Comparison of ENCODE assay signal across 12 cellular contexts in the genomic region with DNA sequence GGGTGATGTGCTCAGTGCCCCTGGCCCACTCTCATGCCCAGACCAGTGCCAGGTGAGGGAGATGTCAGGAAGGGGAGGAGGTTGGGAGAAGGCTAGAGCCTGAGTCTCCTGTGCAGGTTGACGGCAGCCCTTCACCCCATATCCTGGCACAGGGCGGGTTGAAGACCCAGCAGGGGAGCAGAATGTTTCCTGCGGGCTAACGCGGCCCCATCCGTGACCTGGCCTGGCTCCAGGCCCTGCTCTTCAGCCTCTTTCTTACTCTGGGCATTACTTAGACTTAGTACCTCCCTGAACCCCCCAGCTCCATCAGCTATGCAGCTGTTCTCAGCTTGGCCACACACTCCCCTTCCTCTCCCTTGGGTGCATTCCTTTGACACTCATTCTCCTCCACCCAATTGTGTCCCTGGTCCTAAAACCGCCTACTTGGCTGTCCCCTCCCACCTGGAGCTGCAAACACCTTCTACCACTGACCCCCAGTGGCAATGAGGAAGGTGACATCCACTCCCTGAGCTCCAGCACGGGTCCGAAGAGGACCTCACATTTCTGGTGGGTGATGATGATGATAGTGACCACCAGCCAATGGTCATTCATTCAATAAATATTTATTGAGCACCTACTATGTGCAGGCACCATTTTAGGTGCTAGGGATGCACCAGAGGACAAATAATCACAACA.
DNase-seq lines count a peak whose midpoint lies in the region; ATAC-seq and TF ChIP-seq lines count a peak whose summit lies in the region.
"Had no signal": no experiment of that assay in that cellular context is flagged by ENCODE, and none has a peak within 500 bp of the region (broad histone marks: within the 10 kb centered on the region; RNA-seq: fewer than 3 reads in every experiment).

No MANE protein-coding gene starts in this region.

- no peaks in the 10 kb centered on the region for H3K9me3 Mint-ChIP-seq in activated naive CD4-positive, alpha-beta T cell treated with anti-CD3 and anti-CD28 coated beads, Interleukin-2, amount 50 U/mL, for 72 hours
- H3K9me3 Mint-ChIP-seq: activated CD4-positive, alpha-beta T cell treated with anti-CD3 and anti-CD28 coated beads, Interleukin-2, amount 10 ng/mL, durations not matched to agents 7 days and 5 days; central memory CD8-positive, alpha-beta T cell had no signal

- H3K9me3 ChIP-seq in DOHH2 (ENCODE audit: control insufficient read depth, insufficient read depth, low read length), result no peaks in the 10 kb centered on the region
- H3K9me3 ChIP-seq in lower lobe of right lung, result no peaks in the 10 kb centered on the region

- no peak overlapping the region for H3K27ac Mint-ChIP-seq in activated naive CD4-positive, alpha-beta T cell treated with anti-CD3 and anti-CD28 coated beads, Interleukin-2, amount 50 U/mL, for 72 hours
- H3K27ac Mint-ChIP-seq: activated CD4-positive, alpha-beta T cell treated with anti-CD3 and anti-CD28 coated beads, Interleukin-2, amount 10 ng/mL, durations not matched to agents 7 days and 5 days had no signal

- H3F3A ChIP-seq in DOHH2 (ENCODE audit: control insufficient read depth, insufficient read depth), result no peaks in the 10 kb centered on the region

- H3K4me1 ChIP-seq in DOHH2 (ENCODE audit: control insufficient read depth, low read length) (no peaks in the 10 kb centered on the region), lower lobe of right lung (no peaks in the 10 kb centered on the region)

- H3K9me2 ChIP-seq in DOHH2 (replicated peaks; ENCODE audit: control insufficient read depth, low read length), result no peaks in the 10 kb centered on the region

- H3K4me3 ChIP-seq in DOHH2 (ENCODE audit: low read length), result no peak overlapping the region
- no peak overlapping the region for H3K4me3 ChIP-seq in lower lobe of right lung
- H3K4me3 ChIP-seq: skin epidermis had no signal

- no peaks in the 10 kb centered on the region for H3K79me2 ChIP-seq in DOHH2 (ENCODE audit: control insufficient read depth, low read length)

- no peak overlapping the region for H3K4me2 ChIP-seq in DOHH2 (ENCODE audit: low read length)

- ATAC-seq in lower lobe of right lung, result peak; percentile 29 to 32
- no peak for ATAC-seq in HG02759 (IDR thresholded peaks at IDR 0.05; ENCODE audit: unreplicated experiment)
- ATAC-seq in activated naive CD4-positive, alpha-beta T cell treated with anti-CD3 and anti-CD28 coated beads, Interleukin-2, amount 50 U/mL, for 72 hours, result no peak

- intact Hi-C loops in lower lobe of right lung (cut with DNase I), result no loop called here

- H3K36me3 ChIP-seq in DOHH2 (ENCODE audit: control insufficient read depth, low read length) (no peaks in the 10 kb centered on the region), lower lobe of right lung (no peaks in the 10 kb centered on the region)

- H4K20me1 ChIP-seq in DOHH2 (ENCODE audit: control insufficient read depth, insufficient read depth, low read depth, low read length), result no peaks in the 10 kb centered on the region; the same call in 1 of the 2 replicates

- H3K36me3 Mint-ChIP-seq in activated naive CD4-positive, alpha-beta T cell treated with anti-CD3 and anti-CD28 coated beads, Interleukin-2, amount 50 U/mL, for 72 hours, result no peaks in the 10 kb centered on the region

- peak; percentile 56 for DNase-seq in LHCN-M2 (ENCODE audit: low read depth)
- DNase-seq in SHP77 treated with DMSO at 0.1 percent for 48 hours (lab: John Stamatoyannopoulos, UW), result peak; percentile 62
- DNase-seq in lower lobe of right lung, result no peak
- DNase-seq in middle frontal gyrus (ENCODE audit: extremely low spot score, low spot score), result no peak
- no peak for DNase-seq in GOT3 (lab: John Stamatoyannopoulos, UW)
- no peak for DNase-seq in activated naive CD4-positive, alpha-beta T cell treated with anti-CD3 and anti-CD28 coated beads, Interleukin-2, amount 50 U/mL, for 72 hours (ENCODE audit: low spot score in 2 of 2)
- DNase-seq: activated CD4-positive, alpha-beta T cell treated with anti-CD3 and anti-CD28 coated beads, Interleukin-2, amount 10 ng/mL, durations not matched to agents 7 days and 5 days; NCI-H2227 treated with DMSO at 0.1 percent for 48 hours had no signal

- no peak overlapping the region for H3K27ac ChIP-seq in DOHH2 (ENCODE audit: low read depth, low read length)
- no peak overlapping the region for H3K27ac ChIP-seq in lower lobe of right lung
- H3K27ac ChIP-seq: skin epidermis had no signal

- TF ChIP-seq CTCF in DOHH2 (IDR thresholded peaks at IDR 0.05; ENCODE audit: low read depth, low read length, poor library complexity, severe bottlenecking), result peak; percentile 34
- no peak for TF ChIP-seq CTCF in lower lobe of right lung (IDR thresholded peaks at IDR 0.05)

- H3K27me3 ChIP-seq in DOHH2 (ENCODE audit: control insufficient read depth, low read length), result no peaks in the 10 kb centered on the region; the same call in 1 of the 2 replicates
- H3K27me3 ChIP-seq in lower lobe of right lung (ENCODE audit: low read depth), result peaks cover 3% of the 10 kb centered on the region

Comparison
In these comparisons a context has a peak if more than half of its experiments do, and no peak if none do; other contexts are left out.
1. DNase-seq: peak in LHCN-M2 (single experiment) and SHP77 treated with DMSO at 0.1 percent for 48 hours (single experiment); none in lower lobe of right lung (single experiment), middle frontal gyrus (single experiment), GOT3 (single experiment) and activated naive CD4-positive, alpha-beta T cell treated with anti-CD3 and anti-CD28 coated beads, Interleukin-2, amount 50 U/mL, for 72 hours (0 of 2).
2. ATAC-seq: peak in lower lobe of right lung (2 of 2); none in HG02759 (single experiment) and activated naive CD4-positive, alpha-beta T cell treated with anti-CD3 and anti-CD28 coated beads, Interleukin-2, amount 50 U/mL, for 72 hours (0 of 2).